ENCODE assay signal across 8 cellular contexts in the genomic region with DNA sequence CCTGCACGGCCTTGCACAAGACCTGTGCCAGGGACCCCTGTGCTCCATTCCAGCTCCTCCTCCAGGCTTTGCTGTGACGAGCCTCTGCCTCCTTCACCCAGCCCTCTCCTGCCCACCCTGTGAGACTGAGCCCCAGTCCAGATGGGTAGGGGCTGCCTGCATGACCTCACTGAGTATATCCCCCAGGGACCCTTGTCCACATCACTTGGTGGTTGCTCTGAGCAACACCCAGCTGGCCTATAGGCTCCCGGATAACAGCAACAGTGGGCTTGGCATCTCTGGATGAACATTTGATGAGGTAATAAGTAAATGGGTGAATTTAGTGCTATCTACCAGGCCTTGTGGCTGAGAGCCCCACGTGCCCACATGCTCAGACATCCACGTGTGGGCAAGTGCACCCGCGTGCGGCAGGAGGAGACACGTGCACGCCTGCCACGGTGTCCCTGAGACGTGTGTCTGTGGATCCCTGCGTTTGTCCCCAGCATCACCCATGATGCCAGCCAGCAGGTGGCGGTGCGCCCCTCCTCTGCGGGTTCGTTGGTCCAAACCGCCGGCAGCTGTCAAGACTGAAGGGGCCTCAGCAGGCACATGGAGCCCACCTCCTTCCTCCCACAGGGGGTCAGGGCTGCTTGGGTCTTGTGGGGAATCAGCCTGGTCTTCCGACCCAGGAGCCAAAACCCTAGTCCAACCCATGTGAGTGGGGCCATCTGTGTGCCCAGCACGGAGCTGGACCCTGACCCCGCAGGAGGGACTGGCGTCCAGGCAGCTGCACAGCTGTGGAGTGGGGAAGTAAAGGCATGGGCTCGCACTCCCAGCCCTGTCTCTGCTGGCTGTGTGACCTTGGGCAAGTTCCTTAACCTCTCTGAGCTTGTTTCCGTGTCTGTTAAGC. TPM values are rescaled to one million over a fixed set of nuclear protein-coding genes. Genes with fewer than 3 reads are reported as not detected.
DNase-seq lines count a peak whose midpoint lies in the region; TF ChIP-seq lines count a peak whose summit lies in the region.

No MANE protein-coding gene starts in this region.

- H3K9me3 Mint-ChIP-seq in activated naive CD4-positive, alpha-beta T cell treated with anti-CD3 and anti-CD28 coated beads for 36 hours = no peaks in the 10 kb centered on the region
- peaks cover 4% of the 10 kb centered on the region for H3K9me3 Mint-ChIP-seq in glutamatergic neuron (ENCODE audit: unreplicated experiment)

- H3K4me1 ChIP-seq in transverse colon = peaks cover 0 to 27% (median 17%) of the 10 kb centered on the region in 4 donors

- 60% methylated on average over 8 of the region's 25 CpGs; no CpG with 5 or more reads in 1 of the 2 donors for WGBS in transverse colon (ENCODE audit: low coverage in 1 of 2), 2 donors

- TF ChIP-seq EP300 in transverse colon (IDR thresholded peaks at IDR 0.05; ENCODE audit: low read depth) = no peak

- H3K27me3 ChIP-seq in transverse colon = no peaks in the 10 kb centered on the region

- H3K36me3 ChIP-seq in transverse colon = no peaks in the 10 kb centered on the region

- H3K36me3 Mint-ChIP-seq in activated naive CD4-positive, alpha-beta T cell treated with anti-CD3 and anti-CD28 coated beads for 36 hours (ENCODE audit: low read depth) = peaks cover 12% of the 10 kb centered on the region
- H3K36me3 Mint-ChIP-seq in glutamatergic neuron (ENCODE audit: unreplicated experiment) = no peaks in the 10 kb centered on the region

- no peaks in the 10 kb centered on the region for H3K27me3 Mint-ChIP-seq in activated naive CD4-positive, alpha-beta T cell treated with anti-CD3 and anti-CD28 coated beads for 36 hours (ENCODE audit: low read depth)
- H3K27me3 Mint-ChIP-seq in glutamatergic neuron (ENCODE audit: unreplicated experiment) = peaks cover 8% of the 10 kb centered on the region

- peak; percentile 85 for TF ChIP-seq CTCF in glutamatergic neuron (IDR thresholded peaks at IDR 0.05; ENCODE audit: partially characterized antibody, unreplicated experiment)
- TF ChIP-seq CTCF in transverse colon (IDR thresholded peaks at IDR 0.05) = peak; percentile 89 to 98 (median 90)

- DNase-seq in DMS153 (lab: John Stamatoyannopoulos, UW) = peak; percentile 31
- DNase-seq in DMS153 treated with DMSO at 0.1 percent for 48 hours (lab: John Stamatoyannopoulos, UW; ENCODE audit: unreplicated experiment) = no peak
- peak; percentile 18 for DNase-seq in NCI-H1048 (lab: John Stamatoyannopoulos, UW)
- peak; percentile 50 for DNase-seq in SKM-1 (lab: John Stamatoyannopoulos, UW; ENCODE audit: unreplicated experiment)
- peak; percentile 96 for DNase-seq in activated naive CD4-positive, alpha-beta T cell treated with anti-CD3 and anti-CD28 coated beads for 36 hours
- peak; percentile 96 for DNase-seq in glutamatergic neuron
- peak; percentile 85 for DNase-seq in pons (ENCODE audit: low spot score)
- DNase-seq in transverse colon = peak; percentile 94

- CTCF ChIA-PET in activated naive CD4-positive, alpha-beta T cell treated with anti-CD3 and anti-CD28 coated beads for 36 hours (lab: Charles Lee) = interaction anchor here (0.5 to 11.5 kb wide), 30 partner anchors 8 to 206 kb away, joined by 3 to 216 read pairs (median 4); partner anchors contain the start of genes PIM1, TBC1D22B and TMEM217

- intact Hi-C loops in activated naive CD4-positive, alpha-beta T cell treated with anti-CD3 and anti-CD28 coated beads for 36 hours (cut with micrococcal nuclease) = loop anchor here (1.0 to 2.0 kb wide), 6 partner anchors 33 to 465 kb away; no protein-coding TSS in a partner anchor
- intact Hi-C loops in transverse colon (cut with DNase I; ENCODE audit: low total_unique reads) = loop anchor here (1.0 to 10.0 kb wide), 3 partner anchors 73 to 158 kb away; partner anchors contain the start of gene PIM1

- TF ChIP-seq POLR2A in transverse colon (IDR thresholded peaks at IDR 0.05) = no peak

- peak overlapping the region; percentile 99 for H3K27ac Mint-ChIP-seq in activated naive CD4-positive, alpha-beta T cell treated with anti-CD3 and anti-CD28 coated beads for 36 hours
- H3K27ac Mint-ChIP-seq in glutamatergic neuron (ENCODE audit: unreplicated experiment) = peak overlapping the region; percentile 86

- peaks cover 56% of the 10 kb centered on the region for H3K4me1 Mint-ChIP-seq in activated naive CD4-positive, alpha-beta T cell treated with anti-CD3 and anti-CD28 coated beads for 36 hours (ENCODE audit: low read depth)
- H3K4me1 Mint-ChIP-seq in glutamatergic neuron (ENCODE audit: low read depth, unreplicated experiment) = peaks cover 10% of the 10 kb centered on the region

- H3K9me3 ChIP-seq in transverse colon = no peaks in the 10 kb centered on the region

- H3K4me3 Mint-ChIP-seq in activated naive CD4-positive, alpha-beta T cell treated with anti-CD3 and anti-CD28 coated beads for 36 hours = peak overlapping the region; percentile 86
- peak overlapping the region; percentile 20 for H3K4me3 Mint-ChIP-seq in glutamatergic neuron (ENCODE audit: unreplicated experiment)

- H3K4me3 ChIP-seq in transverse colon = no peak overlapping the region

- H3K27ac ChIP-seq in transverse colon = no peak overlapping the region

- in situ Hi-C loops in transverse colon (cut with MboI; ENCODE audit: low pct_ligation_motif_present in 1 of 4, low pct_unique_long_range_greater_than_20kb in 1 of 4, low sequenced_read_pairs in 3 of 4) = loop anchor here (5.0 to 10.0 kb wide), 2 partner anchors 121 to 153 kb away; partner anchors contain the start of gene PIM1 (in 4 of the 4)

RNA-seq across cellular contexts. Expression of gene FGD2, which starts 45.9 kb away (rescaled TPM):
- total RNA-seq in activated naive CD4-positive, alpha-beta T cell treated with anti-CD3 and anti-CD28 coated beads for 36 hours = under 1 TPM; 0.25 to 0.48 TPM
- total RNA-seq in glutamatergic neuron (ENCODE audit: unreplicated experiment) (not detected), transverse colon (10 to 100 TPM; 13.1 to 46.4 (median 29.6) TPM)

Comparison
In these comparisons a context has a peak if more than half of its experiments do, and no peak if none do; other contexts are left out.
1. RNA of gene FGD2, which starts 45.9 kb away (total RNA-seq): 13.1 to 46.4 TPM in transverse colon; 0.25 to 0.48 TPM in activated naive CD4-positive, alpha-beta T cell treated with anti-CD3 and anti-CD28 coated beads for 36 hours and not detected in glutamatergic neuron (single experiment); every median in the first group is over 4 times any median in the second.